9 cellular contexts compared by ENCODE assay signal in the genomic region with DNA sequence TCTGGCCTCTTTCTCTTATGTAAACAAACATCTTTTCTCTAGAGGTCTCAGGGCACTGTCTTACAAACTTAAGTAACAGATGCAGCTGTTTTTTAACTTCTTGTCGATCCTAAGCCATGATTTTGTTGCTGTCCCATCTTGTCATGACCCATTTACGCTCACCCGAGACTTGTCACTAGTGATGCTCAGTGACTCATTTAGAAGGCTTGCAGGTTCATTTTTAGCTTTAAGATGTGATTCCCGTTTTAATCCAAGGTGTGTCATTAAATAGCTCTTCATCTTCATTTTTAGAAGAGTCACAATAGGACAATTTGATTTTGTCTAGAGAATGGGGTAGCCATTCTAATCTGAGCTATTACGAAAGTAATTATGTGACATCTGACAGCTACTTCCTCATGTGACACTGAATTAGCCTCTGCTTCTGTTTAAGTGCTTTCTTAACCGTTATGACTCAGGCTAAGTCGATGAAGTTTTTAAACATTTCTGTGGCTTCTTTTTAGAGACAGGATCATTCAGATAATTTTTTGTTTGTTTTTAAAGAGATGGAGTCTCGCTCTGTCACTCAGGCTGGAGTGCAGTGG. TPM values are rescaled to one million over a fixed set of nuclear protein-coding genes. Genes with fewer than 3 reads are reported as not detected.
DNase-seq lines count a peak whose midpoint lies in the region; ATAC-seq and TF ChIP-seq lines count a peak whose summit lies in the region.
"Had no signal": no experiment of that assay in that cellular context is flagged by ENCODE, and none has a peak within 500 bp of the region (broad histone marks: within the 10 kb centered on the region; RNA-seq: fewer than 3 reads in every experiment).

No MANE protein-coding gene starts in this region.

- peak; percentile 59 for ATAC-seq in GM21367 (IDR thresholded peaks at IDR 0.05; ENCODE audit: unreplicated experiment)
- ATAC-seq in GM19397 (IDR thresholded peaks at IDR 0.05; ENCODE audit: unreplicated experiment), result no peak

- no peaks in the 10 kb centered on the region for H3K27me3 ChIP-seq in Peyer's patch

- no peak overlapping the region for H3K27ac ChIP-seq in Peyer's patch

- in situ Hi-C loops in Caki2 (cut with HindIII; ENCODE audit: low pct_unique_long_range_greater_than_20kb, low sequenced_read_pairs), result no loop called here

- intact Hi-C loops in posterior vena cava (cut with DNase I), result no loop called here

- H3K4me1 ChIP-seq in Peyer's patch, result no peaks in the 10 kb centered on the region

- peaks cover 0 to 11% (median 0%) of the 10 kb centered on the region in 3 donors for H3K36me3 ChIP-seq in Peyer's patch

- H3K9me3 ChIP-seq in Peyer's patch, result no peaks in the 10 kb centered on the region

- TF ChIP-seq CTCF in foreskin fibroblast (IDR thresholded peaks at IDR 0.05; ENCODE audit: low read depth, low read length) (no peak), Peyer's patch (IDR thresholded peaks at IDR 0.05) (no peak)

- no peak for TF ChIP-seq POLR2A in Peyer's patch (IDR thresholded peaks at IDR 0.05)

- peak; percentile 85 for DNase-seq in Caki2 (ENCODE audit: low read depth)
- DNase-seq in NOMO-1 (lab: John Stamatoyannopoulos, UW; ENCODE audit: unreplicated experiment in 2 of 2), result peak; percentile 86 to 100
- peak; percentile 59 to 77 for DNase-seq in foreskin fibroblast
- DNase-seq in Peyer's patch, result no peak
- DNase-seq in anterior cingulate cortex (lab: John Stamatoyannopoulos, UW), result no peak
- DNase-seq in posterior vena cava (ENCODE audit: low spot score), result no peak

- H3K4me3 ChIP-seq in foreskin fibroblast (ENCODE audit: low read depth in 1 of 2, low read length in 2 of 2) (no peak overlapping the region), Peyer's patch (no peak overlapping the region)

RNA-seq across cellular contexts. Expression of a gene that starts 42.7 kb away (rescaled TPM):
- total RNA-seq in Caki2 (2014; rRNA removed; shearing (Covaris generic); ENCODE audit: low replicate concordance), result not detected in 2 replicates
- total RNA-seq in Peyer's patch, result not detected
- not detected for total RNA-seq in posterior vena cava
- total RNA-seq: dermis microvascular lymphatic vessel endothelial cell had no signal

RNA-seq across cellular contexts. Expression of a gene that starts 48.7 kb away (rescaled TPM):
- 2.3 and 7.5 TPM in 2 replicates for total RNA-seq in Caki2 (2014; rRNA removed; shearing (Covaris generic); ENCODE audit: low replicate concordance)
- total RNA-seq in Peyer's patch (10 to 100 TPM; 21.0 to 35.0 (median 31.9) TPM), posterior vena cava (10 to 100 TPM; 28.8 to 31.4 TPM)

Comparison
In these comparisons a context has a peak if more than half of its experiments do, and no peak if none do; other contexts are left out.
1. DNase-seq: peak in Caki2 (single experiment), NOMO-1 (2 of 2) and foreskin fibroblast (2 of 2); none in Peyer's patch (0 of 3), anterior cingulate cortex (0 of 58) and posterior vena cava (single experiment).